In the genomic region with DNA sequence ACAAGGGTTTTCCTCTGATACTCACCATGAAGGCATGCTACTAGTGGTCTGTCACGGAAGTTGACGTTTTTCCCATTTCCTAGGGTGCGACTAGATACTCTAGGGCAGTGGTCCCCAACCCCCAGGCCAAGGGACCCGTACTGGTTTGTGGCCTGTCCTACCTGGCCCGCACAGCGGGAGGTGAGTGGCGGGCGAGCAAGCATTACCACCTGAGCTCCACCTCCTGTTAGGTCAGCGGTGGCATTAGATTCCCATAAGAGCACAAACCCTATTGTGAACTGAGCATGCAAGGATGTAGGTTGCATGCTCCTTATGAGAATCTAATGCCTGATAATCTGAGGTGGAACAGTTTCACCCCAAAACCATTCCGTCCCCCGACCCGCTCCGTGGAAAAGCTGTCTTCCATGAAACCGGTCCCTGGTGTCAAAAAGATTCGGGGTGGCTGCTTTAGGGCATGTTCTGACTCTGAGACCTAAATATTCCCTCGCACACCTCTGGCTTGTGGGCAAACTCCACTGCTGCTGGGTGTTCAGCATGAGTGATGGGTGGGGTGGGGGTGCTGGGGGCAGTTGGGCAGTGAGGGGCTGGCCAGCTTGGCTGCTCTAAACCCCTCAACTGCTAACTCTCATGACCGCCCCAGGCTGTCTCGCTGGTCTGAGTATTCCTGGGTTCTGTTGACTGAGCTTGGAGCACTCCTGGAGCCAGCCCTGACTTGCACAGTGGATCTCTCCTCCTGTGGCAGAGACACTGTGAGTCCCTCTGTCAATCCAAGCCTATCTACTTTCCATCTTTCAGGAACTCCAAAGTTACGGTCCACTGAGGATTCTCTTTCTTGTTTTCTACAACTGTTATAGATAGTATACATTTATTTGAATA, we compare ENCODE assay signal across 1 cellular context.
TF ChIP-seq lines count a peak whose summit lies in the region.

No MANE protein-coding gene starts in this region.

TF ChIP-seq in GM23338, 12 proteins besides CTCF, POLR2A, EP300 and RAD21 (continued from another document):
- TF ChIP-seq, protein P1, sequence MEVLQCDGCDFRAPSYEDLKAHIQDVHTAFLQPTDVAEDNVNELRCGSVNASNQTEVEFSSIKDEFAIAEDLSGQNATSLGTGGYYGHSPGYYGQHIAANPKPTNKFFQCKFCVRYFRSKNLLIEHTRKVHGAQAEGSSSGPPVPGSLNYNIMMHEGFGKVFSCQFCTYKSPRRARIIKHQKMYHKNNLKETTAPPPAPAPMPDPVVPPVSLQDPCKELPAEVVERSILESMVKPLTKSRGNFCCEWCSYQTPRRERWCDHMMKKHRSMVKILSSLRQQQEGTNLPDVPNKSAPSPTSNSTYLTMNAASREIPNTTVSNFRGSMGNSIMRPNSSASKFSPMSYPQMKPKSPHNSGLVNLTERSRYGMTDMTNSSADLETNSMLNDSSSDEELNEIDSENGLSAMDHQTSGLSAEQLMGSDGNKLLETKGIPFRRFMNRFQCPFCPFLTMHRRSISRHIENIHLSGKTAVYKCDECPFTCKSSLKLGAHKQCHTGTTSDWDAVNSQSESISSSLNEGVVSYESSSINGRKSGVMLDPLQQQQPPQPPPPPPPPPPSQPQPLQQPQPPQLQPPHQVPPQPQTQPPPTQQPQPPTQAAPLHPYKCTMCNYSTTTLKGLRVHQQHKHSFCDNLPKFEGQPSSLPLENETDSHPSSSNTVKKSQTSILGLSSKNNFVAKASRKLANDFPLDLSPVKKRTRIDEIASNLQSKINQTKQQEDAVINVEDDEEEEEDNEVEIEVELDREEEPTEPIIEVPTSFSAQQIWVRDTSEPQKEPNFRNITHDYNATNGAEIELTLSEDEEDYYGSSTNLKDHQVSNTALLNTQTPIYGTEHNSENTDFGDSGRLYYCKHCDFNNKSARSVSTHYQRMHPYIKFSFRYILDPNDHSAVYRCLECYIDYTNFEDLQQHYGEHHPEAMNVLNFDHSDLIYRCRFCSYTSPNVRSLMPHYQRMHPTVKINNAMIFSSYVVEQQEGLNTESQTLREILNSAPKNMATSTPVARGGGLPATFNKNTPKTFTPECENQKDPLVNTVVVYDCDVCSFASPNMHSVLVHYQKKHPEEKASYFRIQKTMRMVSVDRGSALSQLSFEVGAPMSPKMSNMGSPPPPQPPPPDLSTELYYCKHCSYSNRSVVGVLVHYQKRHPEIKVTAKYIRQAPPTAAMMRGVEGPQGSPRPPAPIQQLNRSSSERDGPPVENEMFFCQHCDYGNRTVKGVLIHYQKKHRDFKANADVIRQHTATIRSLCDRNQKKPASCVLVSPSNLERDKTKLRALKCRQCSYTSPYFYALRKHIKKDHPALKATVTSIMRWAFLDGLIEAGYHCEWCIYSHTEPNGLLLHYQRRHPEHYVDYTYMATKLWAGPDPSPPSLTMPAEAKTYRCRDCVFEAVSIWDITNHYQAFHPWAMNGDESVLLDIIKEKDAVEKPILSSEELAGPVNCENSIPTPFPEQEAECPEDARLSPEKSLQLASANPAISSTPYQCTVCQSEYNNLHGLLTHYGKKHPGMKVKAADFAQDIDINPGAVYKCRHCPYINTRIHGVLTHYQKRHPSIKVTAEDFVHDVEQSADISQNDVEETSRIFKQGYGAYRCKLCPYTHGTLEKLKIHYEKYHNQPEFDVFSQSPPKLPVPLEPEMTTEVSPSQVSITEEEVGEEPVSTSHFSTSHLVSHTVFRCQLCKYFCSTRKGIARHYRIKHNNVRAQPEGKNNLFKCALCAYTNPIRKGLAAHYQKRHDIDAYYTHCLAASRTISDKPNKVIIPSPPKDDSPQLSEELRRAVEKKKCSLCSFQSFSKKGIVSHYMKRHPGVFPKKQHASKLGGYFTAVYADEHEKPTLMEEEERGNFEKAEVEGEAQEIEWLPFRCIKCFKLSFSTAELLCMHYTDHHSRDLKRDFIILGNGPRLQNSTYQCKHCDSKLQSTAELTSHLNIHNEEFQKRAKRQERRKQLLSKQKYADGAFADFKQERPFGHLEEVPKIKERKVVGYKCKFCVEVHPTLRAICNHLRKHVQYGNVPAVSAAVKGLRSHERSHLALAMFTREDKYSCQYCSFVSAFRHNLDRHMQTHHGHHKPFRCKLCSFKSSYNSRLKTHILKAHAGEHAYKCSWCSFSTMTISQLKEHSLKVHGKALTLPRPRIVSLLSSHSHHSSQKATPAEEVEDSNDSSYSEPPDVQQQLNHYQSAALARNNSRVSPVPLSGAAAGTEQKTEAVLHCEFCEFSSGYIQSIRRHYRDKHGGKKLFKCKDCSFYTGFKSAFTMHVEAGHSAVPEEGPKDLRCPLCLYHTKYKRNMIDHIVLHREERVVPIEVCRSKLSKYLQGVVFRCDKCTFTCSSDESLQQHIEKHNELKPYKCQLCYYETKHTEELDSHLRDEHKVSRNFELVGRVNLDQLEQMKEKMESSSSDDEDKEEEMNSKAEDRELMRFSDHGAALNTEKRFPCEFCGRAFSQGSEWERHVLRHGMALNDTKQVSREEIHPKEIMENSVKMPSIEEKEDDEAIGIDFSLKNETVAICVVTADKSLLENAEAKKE (CRISPR knock-in tag; IDR thresholded peaks at IDR 0.05): no peak
